9 cellular contexts compared by ENCODE assay signal in genomic region chr10:45420453-45421192, GRCh38. TPM values are rescaled to one million over a fixed set of nuclear protein-coding genes. Genes with fewer than 3 reads are reported as not detected.
DNase-seq lines count a peak whose midpoint lies in the region; ATAC-seq and TF ChIP-seq lines count a peak whose summit lies in the region.
"Had no signal": no experiment of that assay in that cellular context is flagged by ENCODE, and none has a peak within 500 bp of the region (broad histone marks: within the 10 kb centered on the region; RNA-seq: fewer than 3 reads in every experiment).

No MANE protein-coding gene starts in this region.

- H4K5ac ChIP-seq in mesendoderm (ENCODE audit: low read length), result no peak overlapping the region

- POLR2A ChIA-PET in T-cell (lab: Charles Lee), result no interaction called here

- H3K4me2 ChIP-seq in mammary epithelial cell (ENCODE audit: insufficient read depth, low read depth, low read length) (no peak overlapping the region), mesendoderm (ENCODE audit: low read length) (no peak overlapping the region)

- H3K27me3 Mint-ChIP-seq in T-cell, result no peaks in the 10 kb centered on the region

- TF ChIP-seq CTCF in mammary epithelial cell (conservative IDR thresholded peaks at IDR 0.05 in 1 of 2, IDR thresholded peaks at IDR 0.05 in 1 of 2; ENCODE audit: extremely low read depth in 1 of 2, insufficient read depth in 1 of 2, low read depth in 1 of 2, low read length in 2 of 2) (no peak), lung (IDR thresholded peaks at IDR 0.05; ENCODE audit: control extremely low read depth, extremely low read depth) (no peak)

- no peaks in the 10 kb centered on the region for H3K79me1 ChIP-seq in mesendoderm (ENCODE audit: low read length)

- H3K79me2 ChIP-seq in mammary epithelial cell (ENCODE audit: insufficient read depth, low read length), result no peaks in the 10 kb centered on the region
- no peaks in the 10 kb centered on the region for H3K79me2 ChIP-seq in mesendoderm (ENCODE audit: control insufficient read depth, insufficient read depth, low read length)

- H3K56ac ChIP-seq in mesendoderm (ENCODE audit: low read length), result no peak overlapping the region

- ATAC-seq in GM21529 (IDR thresholded peaks at IDR 0.05; ENCODE audit: unreplicated experiment), result peak; percentile 63
- peak; percentile 51 to 67 (median 54) for ATAC-seq in T-cell (replicated peaks in 1 of 4)
- ATAC-seq in lung (ENCODE audit: insufficient read depth, low FRiP score), result peak; percentile 25

- H3K36me3 ChIP-seq in mammary epithelial cell (ENCODE audit: insufficient read depth, low read length) (no peaks in the 10 kb centered on the region), lung (ENCODE audit: control insufficient read depth in 2 of 2, insufficient read depth in 2 of 2, low read length in 2 of 2) (no peaks in the 10 kb centered on the region), mesendoderm (ENCODE audit: control insufficient read depth, insufficient read depth, low read length) (no peaks in the 10 kb centered on the region)
- H3K36me3 ChIP-seq: cardiac muscle cell had no signal

- no peak overlapping the region for H2BK5ac ChIP-seq in mesendoderm (ENCODE audit: low read length)

- peak overlapping the region; percentile 84 to 96 (median 85) for H3K4me3 Mint-ChIP-seq in T-cell

- H3K9me3 ChIP-seq in mammary epithelial cell (replicated peaks; ENCODE audit: insufficient read depth, low read length) (no peaks in the 10 kb centered on the region), lung (ENCODE audit: control insufficient read depth in 2 of 2, insufficient read depth in 1 of 2, low read length in 1 of 2) (no peaks in the 10 kb centered on the region)

- no peak overlapping the region for H3K18ac ChIP-seq in mesendoderm (ENCODE audit: low read length)

- peak; percentile 8 for DNase-seq in GM04504 (ENCODE audit: low read depth)
- DNase-seq in KBM-7, result peak; percentile 84
- DNase-seq in T-cell, result peak; percentile 28 to 65 (median 42)
- peak; percentile 33 for DNase-seq in mammary epithelial cell
- DNase-seq in lung (ENCODE audit: low spot score), result peak; percentile 78
- peak; percentile 38 for DNase-seq in stimulated activated naive CD4-positive, alpha-beta T cell treated with Interleukin-2 at 50 U/mL for 16 hours (lab: John Stamatoyannopoulos, UW)
- no peak for DNase-seq in mesendoderm

- H3K27ac ChIP-seq in mammary epithelial cell (ENCODE audit: insufficient read depth, low read depth, low read length), result no peak overlapping the region
- peak overlapping the region in 1 of 2 donors; percentile 83 for H3K27ac ChIP-seq in lung (ENCODE audit: low read depth in 1 of 2, low read length in 1 of 2)
- no peak overlapping the region for H3K27ac ChIP-seq in mesendoderm (ENCODE audit: low read depth, low read length)
- H3K27ac ChIP-seq: cardiac muscle cell had no signal

- no peak overlapping the region for H2AFZ ChIP-seq in mammary epithelial cell (ENCODE audit: low read depth, low read length)

- H3K9ac ChIP-seq in mammary epithelial cell (ENCODE audit: insufficient read depth, low read length) (no peak overlapping the region), mesendoderm (ENCODE audit: low read length) (no peak overlapping the region)

- no peak overlapping the region for H3K23ac ChIP-seq in mesendoderm (ENCODE audit: low read length)

- no peak overlapping the region for H4K8ac ChIP-seq in mesendoderm (ENCODE audit: low read depth, low read length)

- no peak overlapping the region for H2AK5ac ChIP-seq in mesendoderm (ENCODE audit: low read length)

- H3K4me1 Mint-ChIP-seq in T-cell, result peaks cover 52 to 76% (median 74%) of the 10 kb centered on the region in 3 donors

- peaks cover 4% of the 10 kb centered on the region for H3K27me3 ChIP-seq in mammary epithelial cell (ENCODE audit: insufficient read depth, low read length)
- H3K27me3 ChIP-seq in lung (ENCODE audit: control insufficient read depth, insufficient read depth), result no peaks in the 10 kb centered on the region
- no peaks in the 10 kb centered on the region for H3K27me3 ChIP-seq in mesendoderm (ENCODE audit: insufficient read depth, low read length, poor library complexity)

- H3K9me3 Mint-ChIP-seq in T-cell, result no peaks in the 10 kb centered on the region

- no peak overlapping the region for H2BK15ac ChIP-seq in mesendoderm (replicated peaks; ENCODE audit: low read depth)

- dilution Hi-C loops in mammary epithelial cell (cut with HindIII; ENCODE audit: low sequenced_read_pairs), result no loop called here

- 24% methylated on average over 13 of the region's 16 CpGs for WGBS in mammary epithelial cell (ENCODE audit: low coverage, missing lambda C conversion rate)
- WGBS in lung, 2 donors, result 13 to 22% methylated on average over 16 of the region's 16 CpGs
- no CpG with 5 or more reads among the region's 16 CpGs for WGBS in mesendoderm (ENCODE audit: extremely low coverage, insufficient coverage, low lambda C conversion rate)

- H3K36me3 Mint-ChIP-seq in T-cell, result no peaks in the 10 kb centered on the region

- H2BK120ac ChIP-seq in mesendoderm (ENCODE audit: low read depth, low read length), result no peak overlapping the region

- in situ Hi-C loops in KBM-7 (cut with MboI; ENCODE audit: low pct_unique_long_range_greater_than_20kb, low sequenced_read_pairs), result no loop called here
- in situ Hi-C loops in mammary epithelial cell (cut with MboI; ENCODE audit: low sequenced_read_pairs in 2 of 2), result no loop called here

- intact Hi-C loops in mammary epithelial cell (cut with micrococcal nuclease), result no loop called here

- no peaks in the 10 kb centered on the region for H4K20me1 ChIP-seq in mammary epithelial cell (ENCODE audit: insufficient read depth, low read length)

- H3K27ac Mint-ChIP-seq in T-cell, result peak overlapping the region; percentile 99

- H3K4me3 ChIP-seq in mammary epithelial cell (replicated peaks in 1 of 3; ENCODE audit: insufficient read depth in 1 of 3, low read depth in 2 of 3, low read length in 3 of 3) (no peak overlapping the region), lung (no peak overlapping the region), mesendoderm (ENCODE audit: low read length) (no peak overlapping the region)
- H3K4me3 ChIP-seq: cardiac muscle cell had no signal

- no peak overlapping the region for H3K4ac ChIP-seq in mesendoderm (ENCODE audit: low read depth, low read length)

- H3K4me1 ChIP-seq in mammary epithelial cell (ENCODE audit: insufficient read depth, low read length) (peaks cover 8% of the 10 kb centered on the region), lung (ENCODE audit: control insufficient read depth in 2 of 2, insufficient read depth in 2 of 2, low read length in 2 of 2) (peaks cover 4 to 8% of the 10 kb centered on the region in 2 donors), mesendoderm (ENCODE audit: control insufficient read depth, low read depth, low read length) (peaks cover 2% of the 10 kb centered on the region)

- CTCF ChIA-PET in T-cell (lab: Charles Lee), result interaction anchor here in 1 of 2 donors (0.6 kb wide), 1 partner anchor 251 kb away, joined by 3 read pairs; no protein-coding TSS in a partner anchor
- CTCF ChIA-PET in mammary epithelial cell (lab: Charles Lee; ENCODE audit: low non-redundant PET), result no interaction called here

- no TSS peak for BruUV-seq in mammary epithelial cell (replicated peaks; lab: Mats Ljungman, UMichigan)

RNA-seq across cellular contexts. Expression of gene ALOX5, which starts 46.6 kb away (rescaled TPM):
- total RNA-seq in T-cell (10 to 100 TPM; 13.8 to 39.8 (median 16.1) TPM), mammary epithelial cell (under 1 TPM; 0.12 to 0.17 TPM), lung (100 to 1,000 TPM in 1 of 2 donors, 10 to 100 TPM in 1; 21.5 to 190 TPM)
- polyA plus RNA-seq in mammary epithelial cell (not detected), lung (100 to 1,000 TPM in 1 of 2 donors, 10 to 100 TPM in 1; 98.6 to 270 TPM)
- polyA minus RNA-seq in mammary epithelial cell, result not detected
- 0.62 TPM for polyA plus RNA-seq in mesendoderm (2013, experiment 1 of 2)
- 0.43 TPM for polyA plus RNA-seq in mesendoderm (2013, experiment 2 of 2)

Comparison
In these comparisons a context has a peak if more than half of its experiments do, and no peak if none do; other contexts are left out.
1. RNA of gene ALOX5, which starts 46.6 kb away (total RNA-seq): 21.5 to 190 TPM in lung and 13.8 to 39.8 TPM in T-cell; 0.12 to 0.17 TPM in mammary epithelial cell; every median in the first group is over 10 times any median in the second.
2. Peak in every context shown above with its lines, with median percentiles within 50 percentile points of each other: ATAC-seq.